In genomic region chr4:42881262-42881661, GRCh38 we compare ENCODE assay signal across 4 cellular contexts. TPM values are rescaled to one million over a fixed set of nuclear protein-coding genes. Genes with fewer than 3 reads are reported as not detected.
"Had no signal": no experiment of that assay in that cellular context is flagged by ENCODE, and none has a peak within 500 bp of the region (broad histone marks: within the 10 kb centered on the region; RNA-seq: fewer than 3 reads in every experiment).

No MANE protein-coding gene starts in this region.

- H3K4me3 ChIP-seq: GM12878 had no signal

- ATAC-seq: GM12878 had no signal

- DNase-seq: GDM1, GF-D8 had no signal

RNA-seq across cellular contexts. Expression of gene GRXCR1, which starts 11.3 kb away (rescaled TPM):
- total RNA-seq: G401, GM12878 had no signal
